ENCODE assay signal across 26 cellular contexts in genomic region chr3:69462826-69463100, GRCh38.
"Had no signal": no experiment of that assay in that cellular context is flagged by ENCODE, and none has a peak within 500 bp of the region (broad histone marks: within the 10 kb centered on the region; RNA-seq: fewer than 3 reads in every experiment).

No MANE protein-coding gene starts in this region.

- H3K4me1 Mint-ChIP-seq: mesothelial cell of epicardium; naive B cell; stimulated activated naive CD8-positive, alpha-beta T cell treated with anti-CD3 and anti-CD28 coated beads, Interleukin-15, amount 100 ng/mL, for 72 hours had no signal

- H3K36me3 Mint-ChIP-seq: mesothelial cell of epicardium; naive B cell; natural killer cell treated with Interleukin-12 subunit alpha and Interleukin-12 subunit beta and Interleukin-15 and Interleukin-18, amount 100 ng/mL, for 72 hours had no signal

- H3K4me3 ChIP-seq: coronary artery, esophagus muscularis mucosa, lung, mucosa of descending colon, pancreas, right lobe of liver, suprapubic skin, transverse colon, upper lobe of right lung, uterus had no signal

- H3K36me3 ChIP-seq: esophagus muscularis mucosa, neutrophil, pancreas, right lobe of liver, suprapubic skin, transverse colon, upper lobe of right lung, uterus had no signal

- FAIRE-seq: frontal cortex, kidney, pancreas, small intestine had no signal

- H3K27me3 ChIP-seq: esophagus muscularis mucosa, neutrophil, pancreas, right lobe of liver, suprapubic skin, transverse colon, upper lobe of right lung, uterus had no signal

- H3K4me3 Mint-ChIP-seq: effector memory CD8-positive, alpha-beta T cell; mesothelial cell of epicardium; naive B cell; natural killer cell treated with Interleukin-12 subunit alpha and Interleukin-12 subunit beta and Interleukin-15 and Interleukin-18, amount 100 ng/mL, for 72 hours; neural crest cell; stimulated activated naive CD8-positive, alpha-beta T cell treated with anti-CD3 and anti-CD28 coated beads, Interleukin-15, amount 100 ng/mL, for 72 hours had no signal

- H3K9me3 Mint-ChIP-seq: effector memory CD8-positive, alpha-beta T cell; natural killer cell treated with Interleukin-12 subunit alpha and Interleukin-12 subunit beta and Interleukin-15 and Interleukin-18, amount 100 ng/mL, for 72 hours; stimulated activated naive CD8-positive, alpha-beta T cell treated with anti-CD3 and anti-CD28 coated beads, Interleukin-15, amount 100 ng/mL, for 72 hours had no signal

- H3K27me3 Mint-ChIP-seq: naive B cell; stimulated activated naive CD8-positive, alpha-beta T cell treated with anti-CD3 and anti-CD28 coated beads, Interleukin-15, amount 100 ng/mL, for 72 hours had no signal

- ATAC-seq: effector memory CD8-positive, alpha-beta T cell; left lobe of liver; mucosa of descending colon; pancreas had no signal

- H3K4me1 ChIP-seq: esophagus muscularis mucosa, pancreas, right lobe of liver, transverse colon, upper lobe of right lung, uterus had no signal

- H3K27ac Mint-ChIP-seq: effector memory CD8-positive, alpha-beta T cell; mesothelial cell of epicardium; naive B cell; natural killer cell treated with Interleukin-12 subunit alpha and Interleukin-12 subunit beta and Interleukin-15 and Interleukin-18, amount 100 ng/mL, for 72 hours had no signal

- DNase-seq: effector memory CD8-positive, alpha-beta T cell; hypothalamus; kidney; mesenchymal stem cell; mucosa of descending colon; naive B cell; pancreas; right lobe of liver; small intestine; stimulated activated CD4-positive, alpha-beta T cell treated with anti-CD3 and anti-CD28 coated beads, Interleukin-15, amount 100 ng/mL, for 24 hours; stimulated activated CD4-positive, alpha-beta T cell treated with anti-CD3 and anti-CD28 coated beads, Interleukin-2, amount 100 ng/mL, for 48 hours; stimulated activated naive CD4-positive, alpha-beta T cell; stimulated activated naive CD8-positive, alpha-beta T cell treated with anti-CD3 and anti-CD28 coated beads, Interleukin-15, amount 100 ng/mL, for 72 hours; transverse colon; upper lobe of right lung; uterus had no signal

- H3K27ac ChIP-seq: coronary artery, esophagus muscularis mucosa, neutrophil, pancreas, right lobe of liver, suprapubic skin, transverse colon, upper lobe of right lung, uterus had no signal

- H3K9me3 ChIP-seq: esophagus muscularis mucosa, mucosa of descending colon, neutrophil, pancreas, right lobe of liver, suprapubic skin, transverse colon, upper lobe of right lung, uterus had no signal
